9 cellular contexts compared by ENCODE assay signal in the genomic region with DNA sequence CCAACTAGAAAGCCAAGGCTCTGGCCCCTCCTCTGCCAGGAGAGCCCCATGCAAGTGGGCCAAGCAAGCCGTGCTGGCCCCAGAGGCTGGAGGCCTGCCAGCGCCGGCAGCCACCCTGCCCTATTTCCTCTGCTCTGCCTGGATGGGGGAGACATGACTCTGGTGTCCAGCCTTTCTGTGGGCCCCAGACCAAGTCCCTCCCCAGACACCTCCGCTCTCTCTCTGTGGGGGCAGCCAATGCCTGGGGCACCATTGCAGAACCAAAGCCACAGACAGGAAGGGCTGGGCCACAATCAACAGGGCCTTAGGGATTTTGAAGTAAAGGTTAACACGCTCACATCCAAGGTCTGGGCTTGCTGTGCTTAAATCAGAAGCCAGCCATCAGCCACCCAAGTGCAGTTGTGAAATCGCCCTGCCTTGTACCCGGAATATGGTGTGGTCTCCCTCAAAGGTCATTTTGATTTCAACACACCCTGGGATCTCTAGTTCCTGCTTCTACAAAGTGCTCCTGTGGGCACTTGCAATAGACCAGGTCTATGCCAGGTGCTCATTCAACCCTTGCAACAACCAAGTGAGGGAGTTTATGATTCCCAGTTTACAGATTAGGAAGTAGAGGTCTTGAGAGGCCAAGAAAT.
DNase-seq lines count a peak whose midpoint lies in the region; ATAC-seq, FAIRE-seq and TF ChIP-seq lines count a peak whose summit lies in the region.
"Had no signal": no experiment of that assay in that cellular context is flagged by ENCODE, and none has a peak within 500 bp of the region (broad histone marks: within the 10 kb centered on the region; RNA-seq: fewer than 3 reads in every experiment).

No MANE protein-coding gene starts in this region.

- H3K27me3 ChIP-seq in adrenal gland (no peaks in the 10 kb centered on the region), layer of hippocampus (ENCODE audit: control insufficient read depth, insufficient read depth, low read length) (no peaks in the 10 kb centered on the region), thymus (ENCODE audit: control insufficient read depth, insufficient read depth) (no peaks in the 10 kb centered on the region), small intestine (ENCODE audit: control insufficient read depth in 2 of 2, insufficient read depth in 2 of 2, low read length in 2 of 2) (no peaks in the 10 kb centered on the region)

- peak in 1 of 2 donors; percentile 30 for TF ChIP-seq POLR2A in adrenal gland (IDR thresholded peaks at IDR 0.05)

- FAIRE-seq in small intestine (lab: Jason Lieb, UNC): no peak

- peak; percentile 62 to 66 for DNase-seq in Kasumi-1 (lab: John Stamatoyannopoulos, UW)
- peak in 6 of 7 donors; percentile 50 to 82 (median 70) for DNase-seq in adrenal gland
- no peak for DNase-seq in NCI-H2196 treated with DMSO at 0.1 percent for 48 hours (lab: John Stamatoyannopoulos, UW; ENCODE audit: unreplicated experiment)
- no peak for DNase-seq in SW 1271 (lab: John Stamatoyannopoulos, UW)
- DNase-seq in small intestine: no peak

- H3K9me3 ChIP-seq in adrenal gland (replicated peaks in 1 of 3) (no peaks in the 10 kb centered on the region), thymus (ENCODE audit: control insufficient read depth) (no peaks in the 10 kb centered on the region), small intestine (ENCODE audit: control insufficient read depth, low read depth) (no peaks in the 10 kb centered on the region)

- ATAC-seq in GM21423 (IDR thresholded peaks at IDR 0.05; ENCODE audit: unreplicated experiment): no peak
- ATAC-seq: activated T-helper 17 cell treated with anti-CD3 and anti-CD28 coated beads, Interleukin-2, amount 50 U/mL, for 72 hours had no signal

- H3K4me1 ChIP-seq in adrenal gland (replicated peaks in 1 of 2) (peaks cover 4 to 14% of the 10 kb centered on the region in 2 donors), thymus (ENCODE audit: control insufficient read depth, insufficient read depth, low read length) (no peaks in the 10 kb centered on the region), small intestine (ENCODE audit: control insufficient read depth in 2 of 2, insufficient read depth in 1 of 2, low read depth in 1 of 2, low read length in 1 of 2) (no peaks in the 10 kb centered on the region)

- intact Hi-C loops in adrenal gland (cut with DNase I): no loop called here

- TF ChIP-seq CTCF in adrenal gland (IDR thresholded peaks at IDR 0.05): no peak

- WGBS in adrenal gland, 4 donors: 43 to 66% (median 53%) methylated on average over 6 to 7 of the region's 7 CpGs
- 86% methylated on average over 7 of the region's 7 CpGs for WGBS in thymus
- WGBS in small intestine, 3 donors: 66 to 83% (median 79%) methylated on average over 7 of the region's 7 CpGs

- no peak overlapping the region for H3K4me3 ChIP-seq in adrenal gland
- H3K4me3 ChIP-seq in thymus (ENCODE audit: low read length): no peak overlapping the region
- H3K4me3 ChIP-seq in small intestine (ENCODE audit: low read depth in 1 of 2, low read length in 2 of 2): no peak overlapping the region

- H3K36me3 ChIP-seq in adrenal gland (replicated peaks in 1 of 2) (no peaks in the 10 kb centered on the region), thymus (ENCODE audit: control insufficient read depth, insufficient read depth) (peaks cover 23% of the 10 kb centered on the region), small intestine (ENCODE audit: control insufficient read depth in 2 of 2, insufficient read depth in 2 of 2, low read length in 2 of 2) (no peaks in the 10 kb centered on the region)

- H3K27ac ChIP-seq in adrenal gland: peak overlapping the region in 3 of 5 donors; percentile 10 to 66 (median 48)
- peak overlapping the region; percentile 5 for H3K27ac ChIP-seq in layer of hippocampus (ENCODE audit: low read depth, low read length)
- peak overlapping the region; percentile 52 for H3K27ac ChIP-seq in thymus (ENCODE audit: low read depth)
- peak overlapping the region in 1 of 2 donors; percentile 64 for H3K27ac ChIP-seq in small intestine (ENCODE audit: low read depth in 1 of 2, low read length in 1 of 2)

Comparison
In these comparisons a context has a peak if more than half of its experiments do, and no peak if none do; other contexts are left out.
1. DNase-seq: peak in Kasumi-1 (2 of 2) and adrenal gland (6 of 7); none in NCI-H2196 treated with DMSO at 0.1 percent for 48 hours (single experiment), SW 1271 (0 of 2) and small intestine (single experiment).